In genomic region chr12:18221726-18222125, GRCh38 we compare ENCODE assay signal across 26 cellular contexts. TPM values are rescaled to one million over a fixed set of nuclear protein-coding genes. Genes with fewer than 3 reads are reported as not detected.
DNase-seq lines count a peak whose midpoint lies in the region; ATAC-seq, FAIRE-seq and TF ChIP-seq lines count a peak whose summit lies in the region.
"Had no signal": no experiment of that assay in that cellular context is flagged by ENCODE, and none has a peak within 500 bp of the region (broad histone marks: within the 10 kb centered on the region; RNA-seq: fewer than 3 reads in every experiment).

No MANE protein-coding gene starts in this region.

- TF ChIP-seq EP300 in HepG2 (IDR thresholded peaks at IDR 0.05; ENCODE audit: low read depth in 2 of 2, low read length in 2 of 2) (no peak), HepG2 (CRISPR knock-in tag; IDR thresholded peaks at IDR 0.05; ENCODE audit: borderline replicate concordance) (no peak), K562 (IDR thresholded peaks at IDR 0.05; ENCODE audit: low read length) (no peak)

- no peaks in the 10 kb centered on the region for H3K27me3 Mint-ChIP-seq in natural killer cell (ENCODE audit: low read depth in 2 of 2)
- H3K27me3 Mint-ChIP-seq: CD4-positive, alpha-beta T cell; IgD-negative memory B cell had no signal

- intact Hi-C loops in HepG2 (cut with micrococcal nuclease; ENCODE audit: unreplicated experiment): no loop called here
- intact Hi-C loops in right lobe of liver (cut with DNase I): loop anchor here in 1 of 2 donors (10.0 kb wide), 1 partner anchor 67 kb away; no protein-coding TSS in a partner anchor
- intact Hi-C loops in K562 (cut with micrococcal nuclease): loop anchor here (10.0 kb wide), 1 partner anchor 77 kb away; no protein-coding TSS in a partner anchor
- intact Hi-C loops in natural killer cell (cut with micrococcal nuclease): no loop called here

- no peaks in the 10 kb centered on the region for H4K20me1 ChIP-seq in HepG2 (ENCODE audit: insufficient read depth, low read length)
- H4K20me1 ChIP-seq in K562 (replicated peaks; ENCODE audit: control insufficient read depth, insufficient read depth, low read length): no peaks in the 10 kb centered on the region
- H4K20me1 ChIP-seq: BLaER1 had no signal

- no peak for TF ChIP-seq CTCF in HepG2 (CRISPR knock-in tag; IDR thresholded peaks at IDR 0.05)
- no peak for TF ChIP-seq CTCF in right lobe of liver (IDR thresholded peaks at IDR 0.05)
- no peak for TF ChIP-seq CTCF in K562 (IDR thresholded peaks at IDR 0.05 in 2 of 3, conservative IDR thresholded peaks at IDR 0.05 in 1 of 3; ENCODE audit: insufficient read depth in 2 of 3, low read depth in 1 of 3, low read length in 3 of 3)
- TF ChIP-seq CTCF in natural killer cell (IDR thresholded peaks at IDR 0.05): no peak

- no peaks in the 10 kb centered on the region for H3K9me1 ChIP-seq in K562 (ENCODE audit: control insufficient read depth, insufficient read depth, low read length)

- H3K9ac ChIP-seq in HepG2 (ENCODE audit: insufficient read depth, low read depth, low read length) (no peak overlapping the region), K562 (ENCODE audit: insufficient read depth in 1 of 2, low read depth in 2 of 2, low read length in 2 of 2) (no peak overlapping the region)
- H3K9ac ChIP-seq: BLaER1 had no signal

- H3K4me2 ChIP-seq in HepG2 (ENCODE audit: low read depth, low read length) (no peak overlapping the region), K562 (ENCODE audit: insufficient read depth, low read length) (no peak overlapping the region)
- H3K4me2 ChIP-seq: BLaER1 had no signal

- WGBS in HepG2 (ENCODE audit: low lambda C conversion rate): 6% methylated on average over 4 of the region's 4 CpGs
- WGBS in right lobe of liver (ENCODE audit: insufficient coverage, low coverage, low lambda C conversion rate, missing lambda C conversion rate): 57% methylated on average over 4 of the region's 4 CpGs
- 0% methylated on average over 4 of the region's 4 CpGs for WGBS in K562 (ENCODE audit: insufficient coverage, low coverage, missing lambda C conversion rate)

- no peak overlapping the region for H3K27ac ChIP-seq in HepG2 (ENCODE audit: extremely low read length, insufficient read depth, low read length)
- H3K27ac ChIP-seq in right lobe of liver: no peak overlapping the region
- H3K27ac ChIP-seq in K562 (ENCODE audit: extremely low read depth, low read depth, low read length): no peak overlapping the region
- H3K27ac ChIP-seq: BLaER1 had no signal

- H3K79me2 ChIP-seq in HepG2 (ENCODE audit: insufficient read depth, low read length) (no peaks in the 10 kb centered on the region), K562 (ENCODE audit: control insufficient read depth, insufficient read depth, low read length) (no peaks in the 10 kb centered on the region)

- no peaks in the 10 kb centered on the region for H3K36me3 ChIP-seq in HepG2 (replicated peaks in 1 of 2; ENCODE audit: control insufficient read depth in 1 of 2, insufficient read depth in 2 of 2, low read length in 2 of 2)
- H3K36me3 ChIP-seq in right lobe of liver: no peaks in the 10 kb centered on the region
- no peaks in the 10 kb centered on the region for H3K36me3 ChIP-seq in K562 (ENCODE audit: control insufficient read depth, insufficient read depth, low read length)
- H3K36me3 ChIP-seq: BLaER1 had no signal

- in situ Hi-C loops in HepG2 (cut with HindIII; ENCODE audit: extremely low pct_ligation_motif_present, low pct_unique_long_range_greater_than_20kb) (no loop called here), K562 (cut with MboI) (no loop called here), KBM-7 (cut with MboI; ENCODE audit: low pct_unique_long_range_greater_than_20kb, low sequenced_read_pairs) (no loop called here)

- no peak overlapping the region for H2AFZ ChIP-seq in HepG2 (ENCODE audit: low read length)
- H2AFZ ChIP-seq in K562 (ENCODE audit: low read depth, low read length): no peak overlapping the region

- DNase-seq in HepG2 (ENCODE audit: low spot score) (no peak), right lobe of liver (no peak), NAMALWA (ENCODE audit: low spot score) (peak; percentile 18), K562 (ENCODE audit: extremely low read depth in 1 of 4, low spot score in 3 of 4) (no peak), KBM-7 (no peak), LoVo (ENCODE audit: low spot score) (no peak), natural killer cell (no peak)
- DNase-seq: CD4-positive, alpha-beta T cell; COR-L47; DND-41; GOT3; Kasumi-1; NCI-H1092 treated with DMSO at 0.1 percent for 48 hours; NCI-H1436 treated with DMSO at 0.1 percent for 48 hours; NCI-H1930; NCI-H526; NK-92 treated with Interleukin-12 subunit alpha and Interleukin-12 subunit beta, amount 100 ng/mL, for 24 hours had no signal

- H3K4me1 ChIP-seq in HepG2 (ENCODE audit: insufficient read depth, low read length) (no peaks in the 10 kb centered on the region), right lobe of liver (no peaks in the 10 kb centered on the region), K562 (replicated peaks in 1 of 2; ENCODE audit: control insufficient read depth in 2 of 2, insufficient read depth in 2 of 2, low read length in 2 of 2) (no peaks in the 10 kb centered on the region)

- H3K4me3 ChIP-seq in HepG2 (replicated peaks in 1 of 3; ENCODE audit: insufficient read depth in 1 of 3, low read depth in 2 of 3, low read length in 3 of 3): no peak overlapping the region
- no peak overlapping the region for H3K4me3 ChIP-seq in right lobe of liver
- no peak overlapping the region for H3K4me3 ChIP-seq in K562
- H3K4me3 ChIP-seq: BLaER1 had no signal

- H3K27me3 ChIP-seq in HepG2 (ENCODE audit: control insufficient read depth in 1 of 2, insufficient read depth in 2 of 2, low read length in 2 of 2) (no peaks in the 10 kb centered on the region; a peak in 1 of 5 replicates), right lobe of liver (no peaks in the 10 kb centered on the region), K562 (ENCODE audit: control insufficient read depth in 2 of 2, insufficient read depth in 2 of 2, low read length in 2 of 2) (no peaks in the 10 kb centered on the region)
- H3K27me3 ChIP-seq: BLaER1 had no signal

- CTCF ChIA-PET in HepG2 (lab: Yijun Ruan, JAX; ENCODE audit: low intra/inter-chr PET ratio, low total read pairs) (no interaction called here), K562 (lab: Yijun Ruan, JAX; ENCODE audit: low intra/inter-chr PET ratio) (no interaction called here)

- H3K36me3 Mint-ChIP-seq in natural killer cell: no peaks in the 10 kb centered on the region
- H3K36me3 Mint-ChIP-seq: IgD-negative memory B cell had no signal

- POLR2A ChIA-PET in HepG2 (lab: Yijun Ruan, JAX): no interaction called here
- POLR2A ChIA-PET in K562 (lab: Yijun Ruan, JAX): no interaction called here

- peaks cover 5% of the 10 kb centered on the region in 2 donors for H3K9me3 Mint-ChIP-seq in natural killer cell
- H3K9me3 Mint-ChIP-seq: CD4-positive, alpha-beta T cell; T-helper 1 cell treated with Interleukin-12 subunit alpha and Interleukin-12 subunit beta and Interleukin-4 antibody, amounts not matched to agents 30 μg/mL and 1 μg/mL, for 36 hours had no signal

- no peaks in the 10 kb centered on the region for H3K4me1 Mint-ChIP-seq in natural killer cell
- H3K4me1 Mint-ChIP-seq: IgD-negative memory B cell had no signal

- TF ChIP-seq RAD21 in HepG2 (CRISPR knock-in tag; IDR thresholded peaks at IDR 0.05) (no peak), K562 (CRISPR knock-in tag; conservative IDR thresholded peaks at IDR 0.05 in 1 of 2, IDR thresholded peaks at IDR 0.05 in 1 of 2) (no peak)

- FAIRE-seq in HepG2 (lab: Jason Lieb, UNC) (no peak), K562 (lab: Jason Lieb, UNC) (no peak)
- FAIRE-seq: GM12891, HTR-8/SVneo, RCC 7860 had no signal

- no peak overlapping the region for H3K27ac Mint-ChIP-seq in natural killer cell
- H3K27ac Mint-ChIP-seq: CD4-positive, alpha-beta T cell; IgD-negative memory B cell; T-helper 1 cell treated with Interleukin-12 subunit alpha and Interleukin-12 subunit beta and Interleukin-4 antibody, amounts not matched to agents 30 μg/mL and 1 μg/mL, for 36 hours had no signal

- ATAC-seq in HepG2 (no peak), right lobe of liver (no peak), K562 (no peak), natural killer cell (no peak)
- ATAC-seq: HCT116, Right ventricle myocardium inferior had no signal

- no peak overlapping the region for H3K4me3 Mint-ChIP-seq in natural killer cell
- H3K4me3 Mint-ChIP-seq: CD4-positive, alpha-beta T cell; IgD-negative memory B cell; T-helper 1 cell treated with Interleukin-12 subunit alpha and Interleukin-12 subunit beta and Interleukin-4 antibody, amounts not matched to agents 30 μg/mL and 1 μg/mL, for 36 hours had no signal

- TF ChIP-seq POLR2A in HepG2 (IDR thresholded peaks at IDR 0.05; ENCODE audit: insufficient read depth in 1 of 2, low read depth in 2 of 2, low read length in 2 of 2) (no peak), right lobe of liver (IDR thresholded peaks at IDR 0.05) (no peak), K562 (conservative IDR thresholded peaks at IDR 0.05) (no peak)

- H3K9me3 ChIP-seq in HepG2 (ENCODE audit: low read length): no peaks in the 10 kb centered on the region
- no peaks in the 10 kb centered on the region for H3K9me3 ChIP-seq in right lobe of liver
- H3K9me3 ChIP-seq in K562 (replicated peaks; ENCODE audit: control insufficient read depth, insufficient read depth, low read depth, low read length): no peaks in the 10 kb centered on the region
- H3K9me3 ChIP-seq: BLaER1 had no signal

- BruUV-seq in HepG2 (replicated peaks; lab: Mats Ljungman, UMichigan) (no TSS peak), K562 (replicated peaks; lab: Mats Ljungman, UMichigan) (no TSS peak)

RNA-seq across cellular contexts. Expression of gene PIK3C2G, which starts 39.6 kb away (rescaled TPM):
- total RNA-seq in HepG2 (2016; rRNA removed; fragmentation: Illumina TruSeq; extraction: Trizol) (not detected in 2 replicates), right lobe of liver (10 to 100 TPM; 12.5 to 30.5 (median 24.8) TPM), K562 (2014; rRNA removed) (not detected in 2 replicates), K562 (2014; rRNA removed; fragmentation: Illumina TruSeq; extraction: Trizol) (not detected in 2 replicates), K562 (2015; rRNA removed; fragmentation: Illumina TruSeq; extraction: Trizol) (not detected in 2 replicates), K562 (2021) (not detected in 2 replicates), natural killer cell (not detected)
- total RNA-seq in HepG2 (2016; cell fraction: cytosol; rRNA removed; fragmentation: Illumina TruSeq; extraction: Trizol; ENCODE audit: low read depth): not detected in 2 replicates
- not detected in 2 replicates for total RNA-seq in HepG2 (2016; cell fraction: insoluble cytoplasmic fraction; rRNA removed; fragmentation: Illumina TruSeq; extraction: Trizol)
- total RNA-seq in HepG2 (2016; cell fraction: membrane; rRNA removed; fragmentation: Illumina TruSeq; extraction: Trizol): not detected in 2 replicates
- not detected in 2 replicates for total RNA-seq in HepG2 (2016; cell fraction: nucleus; rRNA removed; fragmentation: Illumina TruSeq; extraction: Trizol)
- polyA plus RNA-seq in HepG2 (2011; rRNA removed) (not detected in 2 replicates), K562 (2011; rRNA removed) (not detected in 2 replicates), K562 (2014; fragmentation: Illumina TruSeq; extraction: Trizol) (not detected in 2 replicates), K562 (2014; fragmentation: Nextera tagmentation; extraction: Ambion mirVana) (not detected), K562 (2014; rRNA removed) (not detected in 2 replicates)
- not detected in 2 replicates for polyA plus RNA-seq in HepG2 (2011; cell fraction: cytosol; rRNA removed)
- polyA plus RNA-seq in HepG2 (2011; cell fraction: nucleus; rRNA removed): not detected in 2 replicates
- not detected in 2 replicates for polyA plus RNA-seq in HepG2 (2012)
- not detected in 2 replicates for polyA plus RNA-seq in HepG2 (2016; cell fraction: cytosol; fragmentation: Illumina TruSeq; extraction: Trizol; ENCODE audit: low read depth)
- polyA plus RNA-seq in HepG2 (2016; cell fraction: insoluble cytoplasmic fraction; fragmentation: Illumina TruSeq; extraction: Trizol; ENCODE audit: low read depth): not detected in 2 replicates
- polyA plus RNA-seq in HepG2 (2016; cell fraction: membrane; fragmentation: Illumina TruSeq; extraction: Trizol; ENCODE audit: low read depth): not detected in 2 replicates
- polyA plus RNA-seq in HepG2 (2016; cell fraction: nucleus; fragmentation: Illumina TruSeq; extraction: Trizol; ENCODE audit: insufficient read depth, low read depth): not detected in 2 replicates
- polyA minus RNA-seq in HepG2 (2011; rRNA and poly(A)+ RNA removed; ENCODE audit: low replicate concordance): not detected in 2 replicates
- polyA minus RNA-seq in HepG2 (2011; cell fraction: cytosol; rRNA and poly(A)+ RNA removed): not detected in 2 replicates
- not detected in 2 replicates for polyA minus RNA-seq in HepG2 (2011; cell fraction: nucleus; rRNA and poly(A)+ RNA removed)
- total RNA-seq in K562 (2011; cell fraction: chromatin; rRNA removed; ENCODE audit: low replicate concordance): not detected in 2 replicates
- total RNA-seq in K562 (2011; cell fraction: nucleolus; rRNA removed): not detected in 2 replicates
- total RNA-seq in K562 (2011; cell fraction: nucleoplasm; rRNA removed): not detected in 2 replicates
- polyA plus RNA-seq in K562 (2011; cell fraction: cytosol; rRNA removed): not detected in 2 replicates
- polyA plus RNA-seq in K562 (2011; cell fraction: nucleus; rRNA removed): not detected in 2 replicates
- polyA plus RNA-seq in K562 (2012): not detected in 2 replicates
- not detected in 2 replicates for polyA minus RNA-seq in K562 (2011; rRNA and poly(A)+ RNA removed)
- polyA minus RNA-seq in K562 (2011; cell fraction: cytosol; rRNA and poly(A)+ RNA removed): not detected in 2 replicates
- not detected in 2 replicates for polyA minus RNA-seq in K562 (2011; cell fraction: nucleus; rRNA and poly(A)+ RNA removed)
- total RNA-seq: CD4-positive, alpha-beta T cell; Right ventricle myocardium inferior; SK-MEL-5 had no signal
- polyA plus RNA-seq: IgD-negative memory B cell had no signal

Comparison
In these comparisons a context has a peak if more than half of its experiments do, and no peak if none do; other contexts are left out.
1. RNA of gene PIK3C2G, which starts 39.6 kb away (total RNA-seq): 12.5 to 30.5 TPM in right lobe of liver; not detected in HepG2, not detected in K562 and not detected in natural killer cell; every median in the first group is over 10 times any median in the second.
2. Of the 241 proteins assayed by ChIP-seq in both HepG2 and K562: peak only in HepG2: MAFF and MAFK; only in K562: MAFG; in both: none; in neither: 238.